1 cellular context compared by ENCODE assay signal in the genomic region with DNA sequence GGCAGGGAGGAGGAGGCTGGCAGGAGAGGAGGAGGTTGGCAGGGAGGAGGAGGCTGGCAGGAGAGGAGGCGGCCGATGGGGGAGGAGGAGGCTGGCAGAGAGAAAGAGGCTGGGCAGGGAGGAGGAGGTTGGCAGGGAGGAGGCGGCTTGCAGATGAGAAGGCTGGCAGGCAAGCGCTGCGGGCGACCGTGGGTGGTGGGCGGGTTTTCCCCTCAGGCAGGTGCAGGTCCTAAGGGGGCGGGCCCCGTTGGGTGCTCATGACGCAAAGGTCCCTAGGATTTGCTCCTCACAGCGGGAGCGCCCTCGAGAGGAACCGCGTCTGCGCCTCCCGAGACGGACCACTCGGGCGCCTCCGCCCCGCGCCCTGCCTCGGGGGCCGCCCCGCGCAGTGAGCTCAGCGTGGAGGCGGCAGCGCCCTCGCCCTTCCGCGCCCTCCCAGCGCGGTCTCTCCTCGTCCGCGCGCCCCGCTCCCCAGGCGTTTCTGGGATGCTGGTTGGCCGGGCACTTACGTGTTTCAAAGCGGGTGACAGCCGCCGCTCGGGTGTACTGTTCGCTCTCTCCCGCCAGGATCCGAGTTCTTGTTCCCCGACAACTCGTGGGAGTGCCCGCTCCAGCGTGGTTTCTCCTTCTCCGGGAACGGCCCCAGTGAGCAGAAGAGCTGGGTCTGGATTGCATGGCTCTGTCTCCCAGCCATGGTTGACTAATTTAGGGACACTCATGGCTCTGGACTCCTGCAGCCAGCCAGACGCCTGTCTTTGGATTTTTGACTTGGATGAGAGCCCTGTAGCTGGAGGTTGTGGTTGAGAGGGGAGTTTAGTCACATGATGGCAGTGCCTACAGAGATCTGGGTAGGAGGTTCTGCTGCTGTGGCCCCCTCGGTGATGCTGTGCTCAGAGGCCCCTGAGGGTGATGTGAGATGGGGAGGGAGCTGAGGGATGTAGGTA.
TF ChIP-seq lines count a peak whose summit lies in the region.

No MANE protein-coding gene starts in this region.

TF ChIP-seq in SK-N-SH treated with all-trans-retinoic acid at 6 μM for 48 hours, 23 proteins besides CTCF, POLR2A, EP300 and RAD21 (continued from another document):
- TF ChIP-seq, protein P1, sequence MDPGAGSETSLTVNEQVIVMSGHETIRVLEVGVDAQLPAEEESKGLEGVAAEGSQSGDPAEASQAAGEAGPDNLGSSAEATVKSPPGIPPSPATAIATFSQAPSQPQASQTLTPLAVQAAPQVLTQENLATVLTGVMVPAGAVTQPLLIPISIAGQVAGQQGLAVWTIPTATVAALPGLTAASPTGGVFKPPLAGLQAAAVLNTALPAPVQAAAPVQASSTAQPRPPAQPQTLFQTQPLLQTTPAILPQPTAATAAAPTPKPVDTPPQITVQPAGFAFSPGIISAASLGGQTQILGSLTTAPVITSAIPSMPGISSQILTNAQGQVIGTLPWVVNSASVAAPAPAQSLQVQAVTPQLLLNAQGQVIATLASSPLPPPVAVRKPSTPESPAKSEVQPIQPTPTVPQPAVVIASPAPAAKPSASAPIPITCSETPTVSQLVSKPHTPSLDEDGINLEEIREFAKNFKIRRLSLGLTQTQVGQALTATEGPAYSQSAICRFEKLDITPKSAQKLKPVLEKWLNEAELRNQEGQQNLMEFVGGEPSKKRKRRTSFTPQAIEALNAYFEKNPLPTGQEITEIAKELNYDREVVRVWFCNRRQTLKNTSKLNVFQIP (CRISPR knock-in tag; IDR thresholded peaks at IDR 0.05; ENCODE audit: borderline replicate concordance, low read depth) = no peak
